8 cellular contexts compared by ENCODE assay signal in genomic region chr15:52678468-52679231, GRCh38. TPM values are rescaled to one million over a fixed set of nuclear protein-coding genes. Genes with fewer than 3 reads are reported as not detected.
DNase-seq lines count a peak whose midpoint lies in the region; ATAC-seq, FAIRE-seq and TF ChIP-seq lines count a peak whose summit lies in the region.

No MANE protein-coding gene starts in this region.

- H3K4me2 ChIP-seq in HCT116 (ENCODE audit: low read length) = peak overlapping the region; percentile 75

- peak; percentile 41 for DNase-seq in GM10248 (ENCODE audit: extremely low spot score)
- no peak for DNase-seq in HCT116 (ENCODE audit: low read depth, low spot score)
- DNase-seq in NAMALWA (ENCODE audit: low spot score) = peak; percentile 64
- DNase-seq in cerebellar cortex (ENCODE audit: low spot score) = peak; percentile 60
- peak; percentile 61 for DNase-seq in kidney tubule cell (ENCODE audit: low spot score)
- DNase-seq in stimulated activated CD4-positive, alpha-beta T cell treated with anti-CD3 and anti-CD28 coated beads, Interleukin-1b, Interleukin-23, amount 100 ng/mL, for 4 hours (ENCODE audit: low read depth in 2 of 2) = peak; percentile 9 to 39
- no peak for DNase-seq in GM19239 (ENCODE audit: insufficient read length, low spot score)

- peak overlapping the region; percentile 70 to 74 for H3K4me3 ChIP-seq in HCT116 (replicated peaks in 1 of 2; ENCODE audit: low read depth in 1 of 2, low read length in 2 of 2)

- FAIRE-seq in GM19239 (lab: Jason Lieb, UNC) = no peak

- H2AFZ ChIP-seq in HCT116 (ENCODE audit: low read depth, low read length, poor library complexity, severe bottlenecking) = peak overlapping the region; percentile 66

- TF ChIP-seq POLR2A in HCT116 (IDR thresholded peaks at IDR 0.05; ENCODE audit: borderline replicate concordance, extremely low read depth, insufficient read depth, insufficient read length) = no peak

- H3K27me3 ChIP-seq in HCT116 (ENCODE audit: insufficient read depth, low read length) = no peaks in the 10 kb centered on the region

- CTCF ChIA-PET in GM10248 (lab: Yijun Ruan, JAX) = interaction anchor here (1.0 to 1.8 kb wide), 4 partner anchors 10 to 422 kb away, joined by 3 to 6 read pairs (median 4); no protein-coding TSS in a partner anchor
- CTCF ChIA-PET in HCT116 (lab: Charles Lee) = no interaction called here

- RAD21 ChIA-PET in HCT116 (lab: Charles Lee; ENCODE audit: low non-redundant PET in 1 of 2, low total read pairs in 2 of 2, uncharacterized antibody in 2 of 2, unreplicated experiment in 2 of 2) = no interaction called here

- H3K9ac ChIP-seq in HCT116 (ENCODE audit: low read length) = peak overlapping the region; percentile 57

- H3K27ac ChIP-seq in HCT116 (ENCODE audit: low read depth, low read length) = peak overlapping the region; percentile 78

- no peaks in the 10 kb centered on the region for H4K20me1 ChIP-seq in HCT116 (ENCODE audit: insufficient read depth)

- no peaks in the 10 kb centered on the region for H3K9me2 ChIP-seq in HCT116 (ENCODE audit: insufficient read depth)

- peak; percentile 69 for ATAC-seq in HCT116
- ATAC-seq in activated CD4-positive, CD25-positive, alpha-beta regulatory T cell treated with anti-CD3 and anti-CD28 coated beads, Interleukin-2, amount 50 U/mL, for 24 hours = peak; percentile 45 to 55

- no peak for TF ChIP-seq RAD21 in HCT116 (IDR thresholded peaks at IDR 0.05; ENCODE audit: low read depth)

- no peaks in the 10 kb centered on the region for H3K79me2 ChIP-seq in HCT116 (ENCODE audit: insufficient read depth, low read length)

- intact Hi-C loops in HCT116 (cut with micrococcal nuclease) = loop anchor here (2.0 to 5.0 kb wide), 2 partner anchors 111 to 422 kb away; partner anchors contain the start of gene ARPP19

- POLR2A ChIA-PET in GM10248 (lab: Yijun Ruan, JAX) = no interaction called here
- POLR2A ChIA-PET in HCT116 (lab: Charles Lee) = interaction anchor here (0.9 to 1.1 kb wide), 2 partner anchors 8 to 17 kb away, joined by 3 read pairs; no protein-coding TSS in a partner anchor

- no peaks in the 10 kb centered on the region for H3K36me3 ChIP-seq in HCT116 (ENCODE audit: control insufficient read depth in 1 of 2, insufficient read depth in 2 of 2, low read length in 2 of 2)

- BruUV-seq in HCT116 (replicated peaks; lab: Mats Ljungman, UMichigan) = no TSS peak

- H3K9me3 ChIP-seq in HCT116 (ENCODE audit: control insufficient read depth in 1 of 2, insufficient read depth in 1 of 2, low read depth in 1 of 2, low read length in 2 of 2) = no peaks in the 10 kb centered on the region

- no peak for TF ChIP-seq CTCF in GM10248 (IDR thresholded peaks at IDR 0.05; ENCODE audit: control extremely low read depth, extremely low read depth, low read depth, missing control alignments)
- TF ChIP-seq CTCF in HCT116 (IDR thresholded peaks at IDR 0.05 in 2 of 3, conservative IDR thresholded peaks at IDR 0.05 in 1 of 3; ENCODE audit: borderline replicate concordance in 1 of 3, insufficient read depth in 1 of 3, low read depth in 2 of 3, low read length in 2 of 3) = no peak; a peak in 1 of 6 replicates

- H3K4me1 ChIP-seq in HCT116 (ENCODE audit: control insufficient read depth in 1 of 2, insufficient read depth in 2 of 2, low read length in 2 of 2) = peaks cover 11 to 13% of the 10 kb centered on the region in 2 experiments

TF ChIP-seq in HCT116, 20 proteins besides CTCF, POLR2A, EP300 and RAD21:
- TF ChIP-seq ATF3 (IDR thresholded peaks at IDR 0.05) (no peak), EGR1 (IDR thresholded peaks at IDR 0.05; ENCODE audit: low read depth) (no peak), ZBTB33 (IDR thresholded peaks at IDR 0.05; ENCODE audit: extremely low read depth, insufficient replicate concordance, low read length) (no peak), ZFX (IDR thresholded peaks at IDR 0.05) (0 out of 2 replicates have a peak, but pooled peaks have one; percentile 4)

RNA-seq across cellular contexts. Expression of gene ATOSA, which starts 0.5 kb away (rescaled TPM):
- total RNA-seq in HCT116 (2021; ENCODE audit: unreplicated experiment) = 4.7 TPM
- 3.2 and 3.3 TPM in 2 replicates for polyA plus RNA-seq in HCT116 (2012)

Comparison
In these comparisons a context has a peak if more than half of its experiments do, and no peak if none do; other contexts are left out.
1. DNase-seq: peak in GM10248 (single experiment), NAMALWA (single experiment), cerebellar cortex (single experiment), kidney tubule cell (single experiment) and stimulated activated CD4-positive, alpha-beta T cell treated with anti-CD3 and anti-CD28 coated beads, Interleukin-1b, Interleukin-23, amount 100 ng/mL, for 4 hours (2 of 2); none in HCT116 (single experiment) and GM19239 (single experiment).